In the genomic region with DNA sequence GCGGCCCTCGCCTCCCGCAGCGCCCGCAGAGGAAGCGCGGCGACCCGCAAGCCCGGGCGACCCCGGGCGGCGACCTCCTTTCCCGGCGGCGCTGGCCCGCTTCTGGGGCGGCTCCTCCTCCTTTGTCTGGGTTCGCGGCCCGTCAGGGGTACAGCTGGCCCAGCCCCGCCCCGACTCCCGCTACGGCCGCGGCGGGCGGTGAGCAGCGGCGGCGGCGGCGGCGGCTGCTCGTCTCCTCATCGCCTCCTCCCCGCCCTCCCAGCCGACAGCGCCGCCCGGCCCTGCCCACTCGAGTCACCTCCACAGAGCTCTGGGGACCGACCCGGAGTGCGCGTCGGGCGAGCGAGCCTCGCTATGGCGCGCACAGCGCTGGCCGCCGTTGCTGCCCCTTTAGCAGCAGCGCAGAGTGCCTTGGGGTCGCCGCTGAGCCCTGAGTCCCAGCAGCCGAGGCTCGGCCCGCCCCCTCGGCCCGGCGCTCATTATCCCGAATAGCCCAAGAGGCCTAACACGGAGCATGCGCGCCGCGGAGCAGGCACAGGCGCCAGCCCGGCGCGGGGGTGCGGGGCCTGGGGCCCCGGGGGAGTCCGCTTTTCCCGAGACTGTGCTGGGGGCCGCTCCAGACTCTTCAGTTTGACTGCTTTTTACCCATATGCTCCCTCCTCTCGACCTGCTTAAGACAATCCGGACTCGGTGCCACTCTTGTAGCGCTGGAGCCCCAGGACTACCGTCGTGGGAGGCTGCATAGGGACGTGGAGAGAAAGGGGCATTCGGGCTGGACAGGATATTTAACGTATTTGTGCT, we compare ENCODE assay signal across 8 cellular contexts. TPM values are rescaled to one million over a fixed set of nuclear protein-coding genes. Genes with fewer than 3 reads are reported as not detected.
DNase-seq lines count a peak whose midpoint lies in the region; ATAC-seq and TF ChIP-seq lines count a peak whose summit lies in the region.

A gene (minus strand): TSS at position 104 of the 801 bp plus-strand sequence. CDS start 295 bp downstream, outside the sequence.

- no peaks in the 10 kb centered on the region for H3K27me3 Mint-ChIP-seq in activated naive CD8-positive, alpha-beta T cell treated with anti-CD3 and anti-CD28 coated beads, Interleukin-2, amount 50 U/mL, for 24 hours
- H3K27me3 Mint-ChIP-seq in type B pancreatic cell: no peaks in the 10 kb centered on the region

- no peaks in the 10 kb centered on the region for H3K9me3 ChIP-seq in cardiac muscle cell (ENCODE audit: low read depth)

- DNase-seq in GM12865 (ENCODE audit: low read depth) (peak; percentile 89), NCI-H1092 treated with DMSO at 0.1 percent for 48 hours (lab: John Stamatoyannopoulos, UW) (peak; percentile 93), SW480 (ENCODE audit: low spot score) (peak; percentile 76), cardiac muscle cell (ENCODE audit: low read depth in 1 of 2, low spot score in 1 of 2) (peak; percentile 90 to 94), posterior cingulate gyrus (peak; percentile 74 to 97 (median 84)), type B pancreatic cell (ENCODE audit: extremely low spot score, unreplicated experiment) (peak; percentile 93)
- DNase-seq in activated naive CD8-positive, alpha-beta T cell treated with anti-CD3 and anti-CD28 coated beads, Interleukin-2, amount 50 U/mL, for 24 hours: peak; percentile 80

- peaks cover 45% of the 10 kb centered on the region for H3K4me1 Mint-ChIP-seq in activated naive CD8-positive, alpha-beta T cell treated with anti-CD3 and anti-CD28 coated beads, Interleukin-2, amount 50 U/mL, for 24 hours
- peaks cover 27% of the 10 kb centered on the region for H3K4me1 Mint-ChIP-seq in type B pancreatic cell (ENCODE audit: unreplicated experiment)

- H3K27ac ChIP-seq in cardiac muscle cell: peak within 1 kb of the TSS; percentile 93

- H3K36me3 ChIP-seq in cardiac muscle cell: no peaks in the 10 kb centered on the region

- ATAC-seq in HG02623 (IDR thresholded peaks at IDR 0.05; ENCODE audit: unreplicated experiment): peak; percentile 85
- peak; percentile 84 for ATAC-seq in activated naive CD8-positive, alpha-beta T cell treated with anti-CD3 and anti-CD28 coated beads, Interleukin-2, amount 50 U/mL, for 24 hours

- intact Hi-C loops in posterior cingulate gyrus (cut with DNase I): loop anchor here (2.0 to 10.0 kb wide), 4 partner anchors 81 to 369 kb away; a partner anchor contains a TSS

- H3K4me3 ChIP-seq in GM12865 (ENCODE audit: low read depth, low read length): peak within 1 kb of the TSS; percentile 86
- H3K4me3 ChIP-seq in cardiac muscle cell: peak within 1 kb of the TSS; percentile 57

- H3K4me1 ChIP-seq in cardiac muscle cell (ENCODE audit: low read depth): peaks cover 15% of the 10 kb centered on the region

- peaks cover 10% of the 10 kb centered on the region for H3K36me3 Mint-ChIP-seq in activated naive CD8-positive, alpha-beta T cell treated with anti-CD3 and anti-CD28 coated beads, Interleukin-2, amount 50 U/mL, for 24 hours (ENCODE audit: low read depth)
- H3K36me3 Mint-ChIP-seq in type B pancreatic cell: peaks cover 6% of the 10 kb centered on the region

- TF ChIP-seq CTCF in GM12865 (IDR thresholded peaks at IDR 0.05; ENCODE audit: insufficient read depth, low read depth, low read length, missing control alignments): no peak
- peak; percentile 2 for TF ChIP-seq CTCF in cardiac muscle cell (IDR thresholded peaks at IDR 0.05; ENCODE audit: low read depth, low read length)
- TF ChIP-seq CTCF in type B pancreatic cell (conservative IDR thresholded peaks at IDR 0.05): no peak

- H3K27ac Mint-ChIP-seq in activated naive CD8-positive, alpha-beta T cell treated with anti-CD3 and anti-CD28 coated beads, Interleukin-2, amount 50 U/mL, for 24 hours: peak within 1 kb of the TSS; percentile 90
- peak within 1 kb of the TSS; percentile 93 for H3K27ac Mint-ChIP-seq in type B pancreatic cell

- H3K9me3 Mint-ChIP-seq in activated naive CD8-positive, alpha-beta T cell treated with anti-CD3 and anti-CD28 coated beads, Interleukin-2, amount 50 U/mL, for 24 hours: peaks cover 9% of the 10 kb centered on the region
- H3K9me3 Mint-ChIP-seq in type B pancreatic cell: peaks cover 4% of the 10 kb centered on the region

- H3K27me3 ChIP-seq in cardiac muscle cell: no peaks in the 10 kb centered on the region

- H3K4me3 Mint-ChIP-seq in activated naive CD8-positive, alpha-beta T cell treated with anti-CD3 and anti-CD28 coated beads, Interleukin-2, amount 50 U/mL, for 24 hours: peak within 1 kb of the TSS; percentile 86
- H3K4me3 Mint-ChIP-seq in type B pancreatic cell: peak within 1 kb of the TSS; percentile 93

RNA-seq across cellular contexts. Expression of the gene that starts here (rescaled TPM):
- total RNA-seq in cardiac muscle cell: 10.1 and 14.3 TPM in 2 replicates
- polyA plus RNA-seq in cardiac muscle cell: 11.8 and 15.4 TPM in 2 replicates
- 28.9 and 34.6 TPM in 2 replicates for total RNA-seq in type B pancreatic cell (ENCODE audit: low replicate concordance)

Comparison
In these comparisons a context has a peak if more than half of its experiments do, and no peak if none do; other contexts are left out.
1. Peak in every context shown above with its lines: DNase-seq, ATAC-seq, H3K4me3 ChIP-seq and H3K27ac ChIP-seq.